20 cellular contexts compared by ENCODE assay signal in genomic region chr5:39906146-39906545, GRCh38.
DNase-seq lines count a peak whose midpoint lies in the region; ATAC-seq, FAIRE-seq and TF ChIP-seq lines count a peak whose summit lies in the region.
"Had no signal": no experiment of that assay in that cellular context is flagged by ENCODE, and none has a peak within 500 bp of the region (broad histone marks: within the 10 kb centered on the region; RNA-seq: fewer than 3 reads in every experiment).

No MANE protein-coding gene starts in this region.

- H3K27ac ChIP-seq in Karpas-422 (ENCODE audit: low read length) (no peak overlapping the region), colonic mucosa (no peak overlapping the region)
- H3K27ac ChIP-seq: SK-N-MC, thyroid gland had no signal

- TF ChIP-seq CTCF in bronchial epithelial cell (IDR thresholded peaks at IDR 0.05; ENCODE audit: insufficient read depth, low read length, severe bottlenecking) (no peak), colonic mucosa (IDR thresholded peaks at IDR 0.05) (no peak)

- H3K79me2 ChIP-seq in Karpas-422 (ENCODE audit: low read length) = no peaks in the 10 kb centered on the region

- FAIRE-seq in bronchial epithelial cell (lab: Jason Lieb, UNC) = no peak

- H3K9me3 ChIP-seq in Karpas-422 (ENCODE audit: low read length) (no peaks in the 10 kb centered on the region), colonic mucosa (no peaks in the 10 kb centered on the region)
- H3K9me3 ChIP-seq: thyroid gland had no signal

- H3K9ac ChIP-seq in Karpas-422 (ENCODE audit: low read length) (no peak overlapping the region), colonic mucosa (ENCODE audit: low read depth in 2 of 2, low read length in 2 of 2) (no peak overlapping the region)

- no peaks in the 10 kb centered on the region for H3K9me2 ChIP-seq in Karpas-422 (replicated peaks; ENCODE audit: insufficient read depth, low read length)

- no peak overlapping the region for H3K4me3 ChIP-seq in bronchial epithelial cell (ENCODE audit: low read depth, low read length)
- no peak overlapping the region for H3K4me3 ChIP-seq in Karpas-422 (ENCODE audit: low read length)
- no peak overlapping the region for H3K4me3 ChIP-seq in colonic mucosa
- H3K4me3 ChIP-seq: SK-N-MC, thyroid gland had no signal

- H2AFZ ChIP-seq in Karpas-422 (ENCODE audit: low read length) = no peak overlapping the region

- H4K20me1 ChIP-seq in Karpas-422 (ENCODE audit: insufficient read depth, low read depth, low read length) = no peaks in the 10 kb centered on the region

- H3K4me1 ChIP-seq in Karpas-422 (ENCODE audit: low read length) = no peaks in the 10 kb centered on the region
- no peaks in the 10 kb centered on the region for H3K4me1 ChIP-seq in colonic mucosa
- H3K4me1 ChIP-seq: thyroid gland had no signal

- DNase-seq in ELR (ENCODE audit: low read depth) (peak; percentile 66), OCI-M1 (lab: John Stamatoyannopoulos, UW) (peak; percentile 26), bronchial epithelial cell (ENCODE audit: low read depth) (peak; percentile 21), kidney tubule cell (ENCODE audit: low spot score) (peak; percentile 26), Karpas-422 (no peak), left cardiac atrium (no peak), NCI-H128 (lab: John Stamatoyannopoulos, UW; ENCODE audit: unreplicated experiment) (no peak), colonic mucosa (no peak)
- DNase-seq: activated T-cell treated with anti-CD3 and anti-CD28 coated beads, Interleukin-2, amount 50 U/mL, for 48 hours; CD8-positive, alpha-beta memory T cell; DMS53; glutamatergic neuron; NCI-H1417 treated with DMSO at 0.1 percent for 48 hours; NCI-H82; occipital lobe; right cardiac atrium; thyroid gland had no signal

- ATAC-seq in left cardiac atrium = no peak
- ATAC-seq: HCT116; stimulated activated effector memory CD8-positive, alpha-beta T cell treated with anti-CD3 and anti-CD28 coated beads, Interleukin-12 subunit alpha, Interleukin-12 subunit beta, amount 100 ng/mL, for 72 hours had no signal

- no peaks in the 10 kb centered on the region for H3K27me3 ChIP-seq in bronchial epithelial cell (ENCODE audit: control insufficient read depth, insufficient read depth, low read length)
- H3K27me3 ChIP-seq in Karpas-422 (ENCODE audit: low read length) = no peaks in the 10 kb centered on the region
- H3K27me3 ChIP-seq in colonic mucosa = no peaks in the 10 kb centered on the region
- H3K27me3 ChIP-seq: thyroid gland had no signal

- H3K4me2 ChIP-seq in Karpas-422 (ENCODE audit: low read depth, low read length, poor library complexity, severe bottlenecking) = no peak overlapping the region

- intact Hi-C loops in left cardiac atrium (cut with DNase I) (no loop called here), colonic mucosa (cut with DNase I) (no loop called here)

- H3K36me3 ChIP-seq in bronchial epithelial cell (ENCODE audit: control insufficient read depth, insufficient read depth, low read length) (no peaks in the 10 kb centered on the region), Karpas-422 (ENCODE audit: insufficient read depth, low read length) (no peaks in the 10 kb centered on the region), colonic mucosa (no peaks in the 10 kb centered on the region)
- H3K36me3 ChIP-seq: thyroid gland had no signal

Comparison
In these comparisons a context has a peak if more than half of its experiments do, and no peak if none do; other contexts are left out.
1. DNase-seq: peak in ELR (single experiment), OCI-M1 (single experiment), bronchial epithelial cell (single experiment) and kidney tubule cell (single experiment); none in Karpas-422 (single experiment), left cardiac atrium (single experiment), NCI-H128 (single experiment) and colonic mucosa (single experiment).